8 cellular contexts compared by ENCODE assay signal in genomic region chr9:129863059-129863690, GRCh38. TPM values are rescaled to one million over a fixed set of nuclear protein-coding genes. Genes with fewer than 3 reads are reported as not detected.
DNase-seq lines count a peak whose midpoint lies in the region; ATAC-seq and TF ChIP-seq lines count a peak whose summit lies in the region.

No MANE protein-coding gene starts in this region.

- H3K4me3 Mint-ChIP-seq in glutamatergic neuron (ENCODE audit: unreplicated experiment), result no peak overlapping the region

- ATAC-seq in HG03521 (IDR thresholded peaks at IDR 0.05; ENCODE audit: unreplicated experiment), result no peak
- no peak for ATAC-seq in GM19455 (IDR thresholded peaks at IDR 0.05; ENCODE audit: unreplicated experiment)

- TF ChIP-seq CTCF in glutamatergic neuron (IDR thresholded peaks at IDR 0.05; ENCODE audit: partially characterized antibody, unreplicated experiment), result no peak

- H3K27ac Mint-ChIP-seq in glutamatergic neuron (ENCODE audit: unreplicated experiment), result no peak overlapping the region

- in situ Hi-C loops in KBM-7 (cut with MboI; ENCODE audit: low pct_unique_long_range_greater_than_20kb, low sequenced_read_pairs), result no loop called here

- DNase-seq in KBM-7, result peak; percentile 98
- peak; percentile 31 to 50 (median 42) for DNase-seq in activated CD4-positive, CD25-positive, alpha-beta regulatory T cell (lab: John Stamatoyannopoulos, UW)
- peak; percentile 62 for DNase-seq in effector CD4-positive, alpha-beta T cell
- peak; percentile 31 to 55 for DNase-seq in stimulated activated CD8-positive, alpha-beta memory T cell treated with anti-CD3 and anti-CD28 coated beads, Interleukin-2, amount 100 ng/mL, for 1 hour (ENCODE audit: low read depth in 2 of 2)
- DNase-seq in kidney glomerular epithelial cell (lab: John Stamatoyannopoulos, UW), result no peak
- DNase-seq in glutamatergic neuron, result no peak

- peaks cover 5% of the 10 kb centered on the region for H3K36me3 Mint-ChIP-seq in glutamatergic neuron (ENCODE audit: unreplicated experiment)

- H3K4me1 Mint-ChIP-seq in glutamatergic neuron (ENCODE audit: low read depth, unreplicated experiment), result peaks cover 10% of the 10 kb centered on the region

- H3K27me3 Mint-ChIP-seq in glutamatergic neuron (ENCODE audit: unreplicated experiment), result peaks cover 2% of the 10 kb centered on the region

- H3K9me3 Mint-ChIP-seq in glutamatergic neuron (ENCODE audit: unreplicated experiment), result peaks cover 3% of the 10 kb centered on the region

RNA-seq across cellular contexts. Expression of gene USP20, which starts 27.9 kb away (rescaled TPM):
- total RNA-seq in glutamatergic neuron (ENCODE audit: unreplicated experiment), result 93.5 TPM

RNA-seq across cellular contexts. Expression of gene C9orf78, which starts 28.1 kb away (rescaled TPM):
- total RNA-seq in glutamatergic neuron (ENCODE audit: unreplicated experiment), result 46.1 TPM

RNA-seq across cellular contexts. Expression of gene TOR1A, which starts 39.2 kb away (rescaled TPM):
- total RNA-seq in glutamatergic neuron (ENCODE audit: unreplicated experiment), result 42.3 TPM

Comparison
In these comparisons a context has a peak if more than half of its experiments do, and no peak if none do; other contexts are left out.
1. DNase-seq: peak in KBM-7 (single experiment), activated CD4-positive, CD25-positive, alpha-beta regulatory T cell (4 of 4), effector CD4-positive, alpha-beta T cell (single experiment) and stimulated activated CD8-positive, alpha-beta memory T cell treated with anti-CD3 and anti-CD28 coated beads, Interleukin-2, amount 100 ng/mL, for 1 hour (2 of 2); none in kidney glomerular epithelial cell (single experiment) and glutamatergic neuron (single experiment).